Comparison of ENCODE assay signal across 1 cellular context in the genomic region with DNA sequence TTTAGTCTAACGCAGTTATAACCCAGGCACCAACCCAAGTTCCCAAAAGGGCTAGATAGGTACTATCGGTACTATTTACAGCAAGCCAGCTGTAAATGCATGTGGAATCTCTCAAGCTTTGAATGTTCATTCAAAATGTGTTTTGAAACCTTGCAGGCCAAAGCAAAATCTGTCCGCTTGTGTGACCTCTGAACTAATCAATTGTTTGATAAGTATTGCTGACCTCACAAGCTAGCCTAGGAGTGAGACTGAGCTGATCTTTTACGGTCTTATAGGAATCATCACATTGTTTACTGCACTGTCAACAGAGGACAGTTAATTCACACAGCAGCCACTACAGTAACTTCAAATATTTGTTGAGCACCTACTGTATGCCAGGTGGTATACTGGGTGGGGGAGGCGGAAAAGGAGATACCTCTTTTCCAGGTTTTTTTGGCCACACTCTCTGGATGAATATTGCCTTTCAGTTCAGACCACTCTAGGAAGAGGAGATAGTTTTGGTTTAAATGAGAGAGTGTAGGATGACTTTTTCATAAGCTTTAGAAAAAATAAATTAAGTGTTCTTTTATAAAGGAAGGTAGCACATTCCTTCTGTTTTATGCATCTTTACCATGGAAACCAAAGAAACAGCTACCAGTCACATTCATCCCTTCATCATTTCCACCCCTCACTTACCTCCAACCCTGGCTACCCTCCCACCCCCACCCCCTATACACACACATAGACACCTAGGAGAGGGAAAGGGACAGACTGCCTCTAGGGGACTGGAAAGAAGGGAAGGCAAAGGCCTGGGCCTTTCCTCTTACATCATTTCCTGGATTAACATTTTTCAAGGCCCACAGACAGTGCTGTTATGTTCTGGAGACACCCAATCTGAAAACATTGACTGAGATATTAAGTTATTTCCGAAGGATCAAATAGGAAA.
TF ChIP-seq lines count a peak whose summit lies in the region.

No MANE protein-coding gene starts in this region.

TF ChIP-seq in endothelial cell of umbilical vein, 7 proteins besides CTCF, POLR2A, EP300 and RAD21:
- TF ChIP-seq MYC (IDR thresholded peaks at IDR 0.05; ENCODE audit: low read depth, low read length) (no peak), MAX (IDR thresholded peaks at IDR 0.05; ENCODE audit: insufficient read depth, insufficient read length) (no peak), POLR2AphosphoS5 (IDR thresholded peaks at IDR 0.05; ENCODE audit: insufficient read depth, low read depth, low read length) (no peak), GATA2 (IDR thresholded peaks at IDR 0.05; ENCODE audit: insufficient read depth, insufficient read length, low read depth, low read length) (no peak), FOS (IDR thresholded peaks at IDR 0.05; ENCODE audit: borderline replicate concordance, insufficient read depth, low read length) (no peak), JUN (IDR thresholded peaks at IDR 0.05; ENCODE audit: borderline replicate concordance, insufficient read depth, insufficient read length, low read depth) (no peak), EZH2 (IDR thresholded peaks at IDR 0.05; ENCODE audit: borderline replicate concordance, low read depth, low read length, severe bottlenecking) (no peak)
